In genomic region chr1:47229031-47229831, GRCh38 we compare ENCODE assay signal across 13 cellular contexts. TPM values are rescaled to one million over a fixed set of nuclear protein-coding genes. Genes with fewer than 3 reads are reported as not detected.
DNase-seq lines count a peak whose midpoint lies in the region; ATAC-seq, FAIRE-seq and TF ChIP-seq lines count a peak whose summit lies in the region.
"Had no signal": no experiment of that assay in that cellular context is flagged by ENCODE, and none has a peak within 500 bp of the region (broad histone marks: within the 10 kb centered on the region; RNA-seq: fewer than 3 reads in every experiment).

No MANE protein-coding gene starts in this region.

- intact Hi-C loops in ascending aorta (cut with DNase I), result no loop called here

- H3K4me3 ChIP-seq in ascending aorta (peak overlapping the region; percentile 4 to 33), skeletal muscle tissue (ENCODE audit: low read length in 3 of 3) (peak overlapping the region; percentile 40 to 65 (median 52))
- H3K4me3 ChIP-seq: prostate gland had no signal

- H3K27ac ChIP-seq in ascending aorta, result peak overlapping the region in 1 of 2 donors; percentile 33
- H3K27ac ChIP-seq in skeletal muscle tissue (ENCODE audit: low read depth, low read length), result peak overlapping the region; percentile 58

- ATAC-seq in GM19452 (IDR thresholded peaks at IDR 0.05; ENCODE audit: unreplicated experiment), result no peak

- peak in 71 of 76 experiments; percentile 10 to 83 (median 59) for DNase-seq in HUDEP-2 (lab: John Stamatoyannopoulos, UW; ENCODE audit: unreplicated experiment in 76 of 76)
- no peak for DNase-seq in ascending aorta (ENCODE audit: low spot score in 2 of 2)
- DNase-seq in iPS-NIHi11 (ENCODE audit: low spot score), result peak; percentile 45
- no peak for DNase-seq in effector CD4-positive, alpha-beta T cell
- DNase-seq in DMS114 treated with DMSO at 0.1 percent for 48 hours (lab: John Stamatoyannopoulos, UW; ENCODE audit: unreplicated experiment), result no peak
- DNase-seq in frontal cortex (ENCODE audit: low spot score in 2 of 2), result no peak
- DNase-seq: activated naive CD8-positive, alpha-beta T cell treated with anti-CD3 and anti-CD28 coated beads, Interleukin-2, amount 10 ng/mL, durations not matched to agents 7 days and 5 days; NCI-H69 had no signal

- H3K27me3 ChIP-seq in ascending aorta, result peaks cover 48% of the 10 kb centered on the region
- peaks cover 88 to 94% (median 90%) of the 10 kb centered on the region in 3 donors for H3K27me3 ChIP-seq in skeletal muscle tissue (ENCODE audit: control insufficient read depth in 3 of 3, insufficient read depth in 3 of 3, low read length in 3 of 3)

- H3K9me3 ChIP-seq in ascending aorta (no peaks in the 10 kb centered on the region), skeletal muscle tissue (ENCODE audit: control insufficient read depth in 3 of 3, low read length in 3 of 3) (no peaks in the 10 kb centered on the region)
- H3K9me3 ChIP-seq: prostate gland had no signal

- FAIRE-seq in frontal cortex (lab: Jason Lieb, UNC), result no peak
- FAIRE-seq: endometrium had no signal

- H3K36me3 ChIP-seq in ascending aorta (no peaks in the 10 kb centered on the region), skeletal muscle tissue (ENCODE audit: control insufficient read depth in 3 of 3, insufficient read depth in 3 of 3, low read length in 3 of 3) (no peaks in the 10 kb centered on the region)
- H3K36me3 ChIP-seq: prostate gland had no signal

- H3K4me1 ChIP-seq in ascending aorta (peaks cover 17 to 24% of the 10 kb centered on the region in 2 donors), skeletal muscle tissue (ENCODE audit: control insufficient read depth in 3 of 3, insufficient read depth in 3 of 3, low read length in 3 of 3) (peaks cover 16 to 21% (median 18%) of the 10 kb centered on the region in 3 donors)

- peak overlapping the region in 2 of 3 donors; percentile 14 to 62 for H3K9ac ChIP-seq in skeletal muscle tissue (ENCODE audit: low read depth in 1 of 3, low read length in 3 of 3)

- no peak for TF ChIP-seq CTCF in ascending aorta (IDR thresholded peaks at IDR 0.05)

RNA-seq across cellular contexts. Expression of gene TAL1, which starts 2.8 kb away (rescaled TPM):
- total RNA-seq in ascending aorta (13.9 TPM), skeletal muscle tissue (3.1 TPM), frontal cortex (1.2 TPM)
- total RNA-seq: activated CD8-positive, alpha-beta memory T cell treated with anti-CD3 and anti-CD28 coated beads for 36 hours; activated naive CD8-positive, alpha-beta T cell treated with anti-CD3 and anti-CD28 coated beads, Interleukin-2, amount 10 ng/mL, durations not matched to agents 7 days and 5 days had no signal

RNA-seq across cellular contexts. Expression of gene PDZK1IP1, which starts 39.4 kb away (rescaled TPM):
- total RNA-seq in ascending aorta (not detected), skeletal muscle tissue (not detected), frontal cortex (not detected)
- total RNA-seq: activated CD8-positive, alpha-beta memory T cell treated with anti-CD3 and anti-CD28 coated beads for 36 hours; activated naive CD8-positive, alpha-beta T cell treated with anti-CD3 and anti-CD28 coated beads, Interleukin-2, amount 10 ng/mL, durations not matched to agents 7 days and 5 days had no signal

Comparison
In these comparisons a context has a peak if more than half of its experiments do, and no peak if none do; other contexts are left out.
1. DNase-seq: peak in HUDEP-2 (71 of 76) and iPS-NIHi11 (single experiment); none in ascending aorta (0 of 2), effector CD4-positive, alpha-beta T cell (single experiment), DMS114 treated with DMSO at 0.1 percent for 48 hours (single experiment) and frontal cortex (0 of 2).